Comparison of ENCODE assay signal across 8 cellular contexts in genomic region chr22:41403532-41404318, GRCh38. TPM values are rescaled to one million over a fixed set of nuclear protein-coding genes. Genes with fewer than 3 reads are reported as not detected.
DNase-seq lines count a peak whose midpoint lies in the region; ATAC-seq and TF ChIP-seq lines count a peak whose summit lies in the region.

No MANE protein-coding gene starts in this region.

- peak; percentile 75 for DNase-seq in NCI-H510A treated with DMSO at 0.1 percent for 48 hours (lab: John Stamatoyannopoulos, UW)
- DNase-seq in activated CD4-positive, alpha-beta T cell treated with anti-CD3 and anti-CD28 coated beads, Interleukin-2, amount 10 ng/mL, durations not matched to agents 24 days and 14 days = peak; percentile 96
- DNase-seq in cerebellum (ENCODE audit: low spot score) = peak; percentile 96
- DNase-seq in stimulated activated CD4-positive, alpha-beta T cell treated with anti-CD3 and anti-CD28 coated beads, Interleukin-2, amount 100 ng/mL, for 24 hours = peak; percentile 83 to 85

- H3K4me1 Mint-ChIP-seq in activated CD4-positive, alpha-beta T cell treated with anti-CD3 and anti-CD28 coated beads, Interleukin-2, amount 10 ng/mL, durations not matched to agents 24 days and 14 days = peaks cover 11% of the 10 kb centered on the region

- H3K4me3 Mint-ChIP-seq in activated CD4-positive, alpha-beta T cell treated with anti-CD3 and anti-CD28 coated beads, Interleukin-2, amount 10 ng/mL, durations not matched to agents 24 days and 14 days = no peak overlapping the region

- no peaks in the 10 kb centered on the region for H3K27me3 ChIP-seq in layer of hippocampus (ENCODE audit: control insufficient read depth, insufficient read depth, low read length)

- ATAC-seq in HG03066 (IDR thresholded peaks at IDR 0.05; ENCODE audit: low read depth, unreplicated experiment) = peak; percentile 57
- ATAC-seq in HG03457 (IDR thresholded peaks at IDR 0.05; ENCODE audit: unreplicated experiment) = no peak

- TF ChIP-seq CTCF in GM12874 (IDR thresholded peaks at IDR 0.05; ENCODE audit: insufficient read depth, low read depth, low read length) = peak; percentile 94

- H3K36me3 Mint-ChIP-seq in activated CD4-positive, alpha-beta T cell treated with anti-CD3 and anti-CD28 coated beads, Interleukin-2, amount 10 ng/mL, durations not matched to agents 24 days and 14 days (ENCODE audit: low read depth) = no peaks in the 10 kb centered on the region

- H3K9me3 Mint-ChIP-seq in activated CD4-positive, alpha-beta T cell treated with anti-CD3 and anti-CD28 coated beads, Interleukin-2, amount 10 ng/mL, durations not matched to agents 24 days and 14 days = no peaks in the 10 kb centered on the region

- peak overlapping the region; percentile 23 for H3K27ac Mint-ChIP-seq in activated CD4-positive, alpha-beta T cell treated with anti-CD3 and anti-CD28 coated beads, Interleukin-2, amount 10 ng/mL, durations not matched to agents 24 days and 14 days

- no peaks in the 10 kb centered on the region for H3K27me3 Mint-ChIP-seq in activated CD4-positive, alpha-beta T cell treated with anti-CD3 and anti-CD28 coated beads, Interleukin-2, amount 10 ng/mL, durations not matched to agents 24 days and 14 days

- intact Hi-C loops in activated CD4-positive, alpha-beta T cell treated with anti-CD3 and anti-CD28 coated beads, Interleukin-2, amount 10 ng/mL, durations not matched to agents 24 days and 14 days (cut with micrococcal nuclease) = loop anchor here (1.0 to 2.0 kb wide), 3 partner anchors 41 to 123 kb away; no protein-coding TSS in a partner anchor

- H3K27ac ChIP-seq in layer of hippocampus (ENCODE audit: low read depth, low read length) = peak overlapping the region; percentile 97

RNA-seq across cellular contexts. Expression of gene TEF, which starts 22.0 kb away (rescaled TPM):
- total RNA-seq in activated CD4-positive, alpha-beta T cell treated with anti-CD3 and anti-CD28 coated beads, Interleukin-2, amount 10 ng/mL, durations not matched to agents 24 days and 14 days = 2.0 and 2.1 TPM in 2 replicates
- 6.3 TPM for total RNA-seq in cerebellum

RNA-seq across cellular contexts. Expression of gene TOB2, which starts 42.9 kb away (rescaled TPM):
- total RNA-seq in activated CD4-positive, alpha-beta T cell treated with anti-CD3 and anti-CD28 coated beads, Interleukin-2, amount 10 ng/mL, durations not matched to agents 24 days and 14 days = 41.4 and 42.7 TPM in 2 replicates
- total RNA-seq in cerebellum = 22.4 TPM
